21 cellular contexts compared by ENCODE assay signal in genomic region chr9:16102154-16102553, GRCh38.
DNase-seq lines count a peak whose midpoint lies in the region; ATAC-seq and TF ChIP-seq lines count a peak whose summit lies in the region.
"Had no signal": no experiment of that assay in that cellular context is flagged by ENCODE, and none has a peak within 500 bp of the region (broad histone marks: within the 10 kb centered on the region; RNA-seq: fewer than 3 reads in every experiment).

No MANE protein-coding gene starts in this region.

- 82 to 87% (median 83%) methylated on average over 9 of the region's 9 CpGs for WGBS in psoas muscle, 3 donors

- ATAC-seq in Right ventricle myocardium inferior: no peak
- no peak for ATAC-seq in psoas muscle

- H3K4me3 ChIP-seq in cardiac muscle cell (no peak overlapping the region), fibroblast of villous mesenchyme (ENCODE audit: low read depth, low read length) (no peak overlapping the region), neural progenitor cell (no peak overlapping the region), uterus (no peak overlapping the region), psoas muscle (no peak overlapping the region)
- H3K4me3 ChIP-seq: BLaER1, GM23248 had no signal

- DNase-seq in cardiac muscle cell (ENCODE audit: low read depth in 1 of 2, low spot score in 1 of 2) (no peak), Right ventricle myocardium inferior (ENCODE audit: missing footprints) (no peak), fibroblast of villous mesenchyme (ENCODE audit: low read depth) (peak; percentile 47), neural progenitor cell (ENCODE audit: low spot score) (no peak), uterus (peak in 1 of 2 donors; percentile 64), NCI-H2081 (lab: John Stamatoyannopoulos, UW) (no peak), psoas muscle (no peak)
- no peak for DNase-seq in T-helper 2 cell treated with Interferon-gamma antibody and Interleukin-4, amounts not matched to agents 5 μg/mL and 100 μg/mL, for 36 hours (ENCODE audit: low spot score)
- DNase-seq: CD4-positive, CD25-positive, alpha-beta regulatory T cell; DMS153; GM23248; H9; NCI-H1092 treated with DMSO at 0.1 percent for 48 hours; NCI-H1436; NCI-H187; NCI-H2107; NCI-H524; NCI-H748 treated with DMSO at 0.1 percent for 48 hours; SK-N-SH; SW 1271 had no signal

- H4K20me1 ChIP-seq in neural progenitor cell (ENCODE audit: low read depth): no peaks in the 10 kb centered on the region
- H4K20me1 ChIP-seq: BLaER1 had no signal

- no peaks in the 10 kb centered on the region for H3K9me3 Mint-ChIP-seq in neural progenitor cell
- H3K9me3 Mint-ChIP-seq in T-helper 2 cell treated with Interferon-gamma antibody and Interleukin-4, amounts not matched to agents 5 μg/mL and 100 μg/mL, for 36 hours: no peaks in the 10 kb centered on the region
- H3K9me3 Mint-ChIP-seq: H9 had no signal

- no peak overlapping the region for H3K4me3 Mint-ChIP-seq in neural progenitor cell
- no peak overlapping the region for H3K4me3 Mint-ChIP-seq in T-helper 2 cell treated with Interferon-gamma antibody and Interleukin-4, amounts not matched to agents 5 μg/mL and 100 μg/mL, for 36 hours
- H3K4me3 Mint-ChIP-seq: H9 had no signal

- H3K4me1 ChIP-seq in cardiac muscle cell (ENCODE audit: low read depth): peaks cover 34% of the 10 kb centered on the region
- peaks cover 55% of the 10 kb centered on the region for H3K4me1 ChIP-seq in neural progenitor cell
- H3K4me1 ChIP-seq in uterus: peaks cover 7 to 15% of the 10 kb centered on the region in 2 donors
- no peaks in the 10 kb centered on the region for H3K4me1 ChIP-seq in psoas muscle
- H3K4me1 ChIP-seq: BLaER1 had no signal

- H3K36me3 Mint-ChIP-seq in neural progenitor cell: no peaks in the 10 kb centered on the region
- H3K36me3 Mint-ChIP-seq in T-helper 2 cell treated with Interferon-gamma antibody and Interleukin-4, amounts not matched to agents 5 μg/mL and 100 μg/mL, for 36 hours (ENCODE audit: low read depth): no peaks in the 10 kb centered on the region
- H3K36me3 Mint-ChIP-seq: CD4-positive, CD25-positive, alpha-beta regulatory T cell had no signal

- no peaks in the 10 kb centered on the region for H3K79me2 ChIP-seq in neural progenitor cell (ENCODE audit: low read depth)

- H3K9me3 ChIP-seq in cardiac muscle cell (ENCODE audit: low read depth): no peaks in the 10 kb centered on the region
- H3K9me3 ChIP-seq in neural progenitor cell (ENCODE audit: low read depth): no peaks in the 10 kb centered on the region
- no peaks in the 10 kb centered on the region for H3K9me3 ChIP-seq in uterus
- no peaks in the 10 kb centered on the region for H3K9me3 ChIP-seq in psoas muscle
- H3K9me3 ChIP-seq: SK-N-SH had no signal

- H3K4me1 Mint-ChIP-seq in neural progenitor cell: peaks cover 73% of the 10 kb centered on the region
- no peaks in the 10 kb centered on the region for H3K4me1 Mint-ChIP-seq in T-helper 2 cell treated with Interferon-gamma antibody and Interleukin-4, amounts not matched to agents 5 μg/mL and 100 μg/mL, for 36 hours (ENCODE audit: low read depth)
- H3K4me1 Mint-ChIP-seq: CD4-positive, CD25-positive, alpha-beta regulatory T cell had no signal

- peak overlapping the region; percentile 46 for H3K27ac Mint-ChIP-seq in neural progenitor cell
- H3K27ac Mint-ChIP-seq in T-helper 2 cell treated with Interferon-gamma antibody and Interleukin-4, amounts not matched to agents 5 μg/mL and 100 μg/mL, for 36 hours: no peak overlapping the region
- H3K27ac Mint-ChIP-seq: CD4-positive, CD25-positive, alpha-beta regulatory T cell; H9 had no signal

- H3K27me3 ChIP-seq in cardiac muscle cell (no peaks in the 10 kb centered on the region), neural progenitor cell (no peaks in the 10 kb centered on the region), uterus (no peaks in the 10 kb centered on the region), psoas muscle (ENCODE audit: insufficient read depth in 3 of 3, low read length in 2 of 3) (no peaks in the 10 kb centered on the region)
- H3K27me3 ChIP-seq: BLaER1 had no signal

- H3F3A ChIP-seq in neural progenitor cell (ENCODE audit: low read depth): peaks cover 9% of the 10 kb centered on the region

- no peak overlapping the region for H3K4me2 ChIP-seq in neural progenitor cell
- H3K4me2 ChIP-seq: BLaER1, SK-N-SH had no signal

- intact Hi-C loops in Right ventricle myocardium inferior (cut with DNase I): loop anchor here (2.0 kb wide), 1 partner anchor 57 kb away; no protein-coding TSS in a partner anchor
- intact Hi-C loops in uterus (cut with DNase I; ENCODE audit: low total_unique reads): no loop called here
- intact Hi-C loops in psoas muscle (cut with DNase I): no loop called here

- TF ChIP-seq POLR2A in uterus (IDR thresholded peaks at IDR 0.05): no peak

- H3K27me3 Mint-ChIP-seq in neural progenitor cell (ENCODE audit: insufficient read depth, low read depth): peaks cover 3% of the 10 kb centered on the region
- H3K27me3 Mint-ChIP-seq in T-helper 2 cell treated with Interferon-gamma antibody and Interleukin-4, amounts not matched to agents 5 μg/mL and 100 μg/mL, for 36 hours (ENCODE audit: low read depth): no peaks in the 10 kb centered on the region
- H3K27me3 Mint-ChIP-seq: CD4-positive, CD25-positive, alpha-beta regulatory T cell had no signal

- no peak overlapping the region for H2AFZ ChIP-seq in neural progenitor cell (replicated peaks)
- H2AFZ ChIP-seq: GM23248 had no signal

- H3K36me3 ChIP-seq in cardiac muscle cell: no peaks in the 10 kb centered on the region
- H3K36me3 ChIP-seq in neural progenitor cell: no peaks in the 10 kb centered on the region
- no peaks in the 10 kb centered on the region for H3K36me3 ChIP-seq in uterus
- no peaks in the 10 kb centered on the region for H3K36me3 ChIP-seq in psoas muscle (ENCODE audit: insufficient read depth in 1 of 2, low read depth in 1 of 2)
- H3K36me3 ChIP-seq: BLaER1 had no signal

- TF ChIP-seq CTCF in cardiac muscle cell (IDR thresholded peaks at IDR 0.05; ENCODE audit: low read depth, low read length): no peak
- TF ChIP-seq CTCF in fibroblast of villous mesenchyme (IDR thresholded peaks at IDR 0.05; ENCODE audit: insufficient read depth, low read depth, low read length): no peak
- TF ChIP-seq CTCF in neural progenitor cell (IDR thresholded peaks at IDR 0.05): no peak
- no peak for TF ChIP-seq CTCF in uterus (IDR thresholded peaks at IDR 0.05)
- TF ChIP-seq CTCF in psoas muscle (IDR thresholded peaks at IDR 0.05): no peak

- H3K9ac ChIP-seq in neural progenitor cell: no peak overlapping the region
- H3K9ac ChIP-seq: BLaER1, GM23248, SK-N-SH had no signal

- H3K27ac ChIP-seq in cardiac muscle cell (peak overlapping the region; percentile 93), neural progenitor cell (no peak overlapping the region), uterus (peak overlapping the region; percentile 85 to 89), psoas muscle (no peak overlapping the region)
- H3K27ac ChIP-seq: BLaER1, GM23248 had no signal

Comparison
In these comparisons a context has a peak if more than half of its experiments do, and no peak if none do; other contexts are left out.
1. H3K27ac ChIP-seq: peak in cardiac muscle cell (single experiment) and uterus (2 of 2); none in neural progenitor cell (single experiment) and psoas muscle (single experiment).